Comparison of ENCODE assay signal across 23 cellular contexts in genomic region chr5:133512896-133513295, GRCh38.
"Had no signal": no experiment of that assay in that cellular context is flagged by ENCODE, and none has a peak within 500 bp of the region (broad histone marks: within the 10 kb centered on the region; RNA-seq: fewer than 3 reads in every experiment).

No MANE protein-coding gene starts in this region.

- H3K9me3 Mint-ChIP-seq: effector memory CD8-positive, alpha-beta T cell; immature natural killer cell; mesothelial cell of epicardium; naive B cell had no signal

- H3K4me1 Mint-ChIP-seq: immature natural killer cell, naive B cell had no signal

- H3K4me1 ChIP-seq: colonic mucosa, esophagus muscularis mucosa, foreskin keratinocyte, gastroesophageal sphincter, heart left ventricle, left lung had no signal

- ATAC-seq: effector memory CD8-positive, alpha-beta T cell; foreskin keratinocyte; gastroesophageal sphincter; heart left ventricle; left cardiac atrium; left lung; left ventricle myocardium superior; lower lobe of right lung; mucosa of descending colon had no signal

- DNase-seq: colonic mucosa; cortex of kidney; dermis blood vessel endothelial cell; dorsolateral prefrontal cortex; effector CD8-positive, alpha-beta T cell; effector memory CD8-positive, alpha-beta T cell; foreskin keratinocyte; heart left ventricle; hypothalamus; immature natural killer cell; islet precursor cell; kidney; left cardiac atrium; left lung; left ventricle myocardium superior; lower lobe of right lung; mesenchymal stem cell; mucosa of descending colon; naive B cell had no signal

- H3K27me3 ChIP-seq: colonic mucosa, dorsolateral prefrontal cortex, esophagus muscularis mucosa, hepatocyte, left lung had no signal

- H3K4me3 ChIP-seq: colonic mucosa, dorsolateral prefrontal cortex, esophagus muscularis mucosa, gastroesophageal sphincter, heart left ventricle, hepatocyte, left lung, lower lobe of right lung, mucosa of descending colon had no signal

- H3K27ac ChIP-seq: colonic mucosa, dorsolateral prefrontal cortex, esophagus muscularis mucosa, foreskin keratinocyte, gastroesophageal sphincter, heart left ventricle, hepatocyte, left lung, lower lobe of right lung had no signal

- H3K36me3 Mint-ChIP-seq: immature natural killer cell, mesothelial cell of epicardium had no signal

- H3K4me3 Mint-ChIP-seq: effector memory CD8-positive, alpha-beta T cell; immature natural killer cell; mesothelial cell of epicardium; naive B cell had no signal

- H3K27ac Mint-ChIP-seq: effector memory CD8-positive, alpha-beta T cell; immature natural killer cell; mesothelial cell of epicardium; naive B cell had no signal

- H3K36me3 ChIP-seq: colonic mucosa, esophagus muscularis mucosa, gastroesophageal sphincter, heart left ventricle, left lung, lower lobe of right lung had no signal

- H3K9me3 ChIP-seq: colonic mucosa, esophagus muscularis mucosa, gastroesophageal sphincter, heart left ventricle, left lung, lower lobe of right lung, mucosa of descending colon had no signal
